Comparison of ENCODE assay signal across 17 cellular contexts in genomic region chr9:89175739-89176360, GRCh38. TPM values are rescaled to one million over a fixed set of nuclear protein-coding genes. Genes with fewer than 3 reads are reported as not detected.
DNase-seq lines count a peak whose midpoint lies in the region; ATAC-seq lines count a peak whose summit lies in the region.
"Had no signal": no experiment of that assay in that cellular context is flagged by ENCODE, and none has a peak within 500 bp of the region (broad histone marks: within the 10 kb centered on the region; RNA-seq: fewer than 3 reads in every experiment).

No MANE protein-coding gene starts in this region.

- peak overlapping the region; percentile 73 for H3K9ac ChIP-seq in adipocyte (ENCODE audit: low read length)
- H3K9ac ChIP-seq in iPS-20b (ENCODE audit: low read depth, low read length) = no peak overlapping the region

- H3K9me3 ChIP-seq in adipocyte (ENCODE audit: control insufficient read depth, low read length) (no peaks in the 10 kb centered on the region), iPS-20b (ENCODE audit: insufficient read depth, low read depth, low read length) (no peaks in the 10 kb centered on the region)
- H3K9me3 ChIP-seq: left ventricle myocardium inferior, right atrium auricular region had no signal

- peak overlapping the region; percentile 81 for H3K4me3 ChIP-seq in adipocyte (ENCODE audit: low read length)
- H3K4me3 ChIP-seq in iPS-20b (ENCODE audit: low read length) = peak overlapping the region; percentile 80; the same call in 1 of the 2 replicates
- H3K4me3 ChIP-seq: left ventricle myocardium inferior, right atrium auricular region had no signal

- H3K4me1 Mint-ChIP-seq in activated CD4-positive, alpha-beta T cell treated with anti-CD3 and anti-CD28 coated beads, Interleukin-2, amount 10 ng/mL, durations not matched to agents 24 days and 14 days = peaks cover 12% of the 10 kb centered on the region

- no peaks in the 10 kb centered on the region for H3K9me3 Mint-ChIP-seq in activated CD4-positive, alpha-beta T cell treated with anti-CD3 and anti-CD28 coated beads, Interleukin-2, amount 10 ng/mL, durations not matched to agents 24 days and 14 days
- H3K9me3 Mint-ChIP-seq: natural killer cell had no signal

- no peak overlapping the region for H3K4me3 Mint-ChIP-seq in activated CD4-positive, alpha-beta T cell treated with anti-CD3 and anti-CD28 coated beads, Interleukin-2, amount 10 ng/mL, durations not matched to agents 24 days and 14 days
- H3K4me3 Mint-ChIP-seq: natural killer cell had no signal

- DNase-seq in activated CD4-positive, alpha-beta T cell treated with anti-CD3 and anti-CD28 coated beads, Interleukin-2, amount 10 ng/mL, durations not matched to agents 24 days and 14 days = peak; percentile 29
- no peak for DNase-seq in activated CD4-positive, alpha-beta T cell treated with anti-CD3 and anti-CD28 coated beads, Interleukin-2, amount 50 U/mL, for 48 hours
- DNase-seq in adipocyte (ENCODE audit: low read depth) = no peak
- no peak for DNase-seq in GOT3 (lab: John Stamatoyannopoulos, UW)
- DNase-seq: activated CD4-positive, alpha-beta T cell treated with anti-CD3 and anti-CD28 coated beads for 1 hour; activated T-cell treated with anti-CD3 and anti-CD28 coated beads, Interleukin-2, amount 50 U/mL, for 1 hour; COR-L47; hippocampal formation; left ventricle myocardium inferior; natural killer cell; NCI-H510A; T-helper 1 cell had no signal

- no peak overlapping the region for H3K27ac ChIP-seq in iPS-20b (ENCODE audit: low read length)
- H3K27ac ChIP-seq: left ventricle myocardium inferior, right atrium auricular region had no signal

- H3K4me1 ChIP-seq in adipocyte (ENCODE audit: control insufficient read depth, insufficient read depth, low read length) (peaks cover 23% of the 10 kb centered on the region), iPS-20b (ENCODE audit: insufficient read depth, low read length) (peaks cover 24% of the 10 kb centered on the region; the same call in 1 of the 2 replicates)

- intact Hi-C loops in activated CD4-positive, alpha-beta T cell treated with anti-CD3 and anti-CD28 coated beads, Interleukin-2, amount 10 ng/mL, durations not matched to agents 24 days and 14 days (cut with micrococcal nuclease) = no loop called here

- no peak overlapping the region for H3K27ac Mint-ChIP-seq in activated CD4-positive, alpha-beta T cell treated with anti-CD3 and anti-CD28 coated beads, Interleukin-2, amount 10 ng/mL, durations not matched to agents 24 days and 14 days
- H3K27ac Mint-ChIP-seq: natural killer cell had no signal

- peaks cover 67% of the 10 kb centered on the region for H3K27me3 Mint-ChIP-seq in activated CD4-positive, alpha-beta T cell treated with anti-CD3 and anti-CD28 coated beads, Interleukin-2, amount 10 ng/mL, durations not matched to agents 24 days and 14 days

- ATAC-seq in GM18511 (IDR thresholded peaks at IDR 0.05; ENCODE audit: unreplicated experiment) (no peak), GM19351 (IDR thresholded peaks at IDR 0.05; ENCODE audit: unreplicated experiment) (no peak), GM19397 (IDR thresholded peaks at IDR 0.05; ENCODE audit: unreplicated experiment) (no peak)
- ATAC-seq: natural killer cell had no signal

- no peaks in the 10 kb centered on the region for H3K36me3 ChIP-seq in adipocyte (ENCODE audit: control insufficient read depth, insufficient read depth, low read length, severe bottlenecking)
- H3K36me3 ChIP-seq in iPS-20b (ENCODE audit: insufficient read depth, low read depth, low read length) = no peaks in the 10 kb centered on the region
- H3K36me3 ChIP-seq: left ventricle myocardium inferior, right atrium auricular region had no signal

- H3K36me3 Mint-ChIP-seq in activated CD4-positive, alpha-beta T cell treated with anti-CD3 and anti-CD28 coated beads, Interleukin-2, amount 10 ng/mL, durations not matched to agents 24 days and 14 days (ENCODE audit: low read depth) = peaks cover 1% of the 10 kb centered on the region
- H3K36me3 Mint-ChIP-seq: natural killer cell had no signal

- H3K27me3 ChIP-seq in adipocyte (replicated peaks; ENCODE audit: control insufficient read depth, insufficient read depth, low read length) = no peaks in the 10 kb centered on the region
- H3K27me3 ChIP-seq in iPS-20b (ENCODE audit: insufficient read depth, low read length) = peaks cover 53% of the 10 kb centered on the region

RNA-seq across cellular contexts. Expression of gene SHC3, which starts 2.8 kb away (rescaled TPM):
- not detected in 2 replicates for total RNA-seq in activated CD4-positive, alpha-beta T cell treated with anti-CD3 and anti-CD28 coated beads, Interleukin-2, amount 10 ng/mL, durations not matched to agents 24 days and 14 days
